14 cellular contexts compared by ENCODE assay signal in genomic region chr3:185560676-185561075, GRCh38. TPM values are rescaled to one million over a fixed set of nuclear protein-coding genes. Genes with fewer than 3 reads are reported as not detected.
A peak's percentile ranks its signal among the peaks of the same experiment; 100 is the strongest.
DNase-seq lines count a peak whose midpoint lies in the region; ATAC-seq and TF ChIP-seq lines count a peak whose summit lies in the region.
"Had no signal": no experiment of that assay in that cellular context is flagged by ENCODE, and none has a peak within 500 bp of the region (broad histone marks: within the 10 kb centered on the region; RNA-seq: fewer than 3 reads in every experiment).

No MANE protein-coding gene starts in this region.

- peaks cover 7% of the 10 kb centered on the region for H3K4me1 Mint-ChIP-seq in osteocyte (ENCODE audit: unreplicated experiment)

- ATAC-seq in GM21737 (IDR thresholded peaks at IDR 0.05; ENCODE audit: unreplicated experiment): no peak

- H3K4me3 ChIP-seq in HUES6 (ENCODE audit: low read depth, low read length): no peak overlapping the region; the same call in 1 of the 2 replicates

- no peaks in the 10 kb centered on the region for H3K36me3 ChIP-seq in HUES6 (ENCODE audit: control insufficient read depth, insufficient read depth, low read length)

- H3K36me3 Mint-ChIP-seq in osteocyte (ENCODE audit: unreplicated experiment): no peaks in the 10 kb centered on the region
- H3K36me3 Mint-ChIP-seq: CD14-positive monocyte had no signal

- no peaks in the 10 kb centered on the region for H3K9me3 ChIP-seq in HUES6 (ENCODE audit: control insufficient read depth, insufficient read depth, low read depth, low read length)

- peak; percentile 36 for DNase-seq in islet precursor cell
- DNase-seq in osteocyte (ENCODE audit: extremely low spot score, unreplicated experiment): peak; percentile 51
- no peak for DNase-seq in medulla oblongata (ENCODE audit: extremely low spot score)
- no peak for DNase-seq in UCSD-AML1 (lab: John Stamatoyannopoulos, UW; ENCODE audit: unreplicated experiment)
- no peak for DNase-seq in kidney tubule cell (ENCODE audit: low spot score)
- DNase-seq: Karpas-422, MV-4-11, NCI-H1436 treated with DMSO at 0.1 percent for 48 hours, NCI-H2081 treated with DMSO at 0.1 percent for 48 hours, SHP77 had no signal

- no peaks in the 10 kb centered on the region for H3K27me3 ChIP-seq in HUES6 (ENCODE audit: control insufficient read depth, insufficient read depth, low read length)

- peaks cover 5% of the 10 kb centered on the region for H3K27me3 Mint-ChIP-seq in osteocyte (ENCODE audit: unreplicated experiment)

- H3K9ac ChIP-seq in HUES6 (ENCODE audit: low read length): peak overlapping the region; percentile 59

- H3K4me3 Mint-ChIP-seq in osteocyte (ENCODE audit: unreplicated experiment): no peak overlapping the region

- H3K27ac Mint-ChIP-seq in osteocyte (ENCODE audit: unreplicated experiment): no peak overlapping the region

- TF ChIP-seq CTCF in 22Rv1 (IDR thresholded peaks at IDR 0.05): no peak
- TF ChIP-seq CTCF in osteocyte (IDR thresholded peaks at IDR 0.05): no peak

- peaks cover 28% of the 10 kb centered on the region for H3K4me1 ChIP-seq in HUES6 (ENCODE audit: control insufficient read depth, insufficient read depth, low read length)

- H3K27ac ChIP-seq in 22Rv1 (peak overlapping the region; percentile 91), HUES6 (ENCODE audit: low read depth, low read length) (peak overlapping the region; percentile 43)

- H3K9me3 Mint-ChIP-seq in osteocyte (ENCODE audit: unreplicated experiment): no peaks in the 10 kb centered on the region
- H3K9me3 Mint-ChIP-seq: CD14-positive monocyte had no signal

RNA-seq across cellular contexts. Expression of gene LIPH, which starts 8.3 kb away (rescaled TPM):
- not detected in 2 replicates for total RNA-seq in osteocyte

RNA-seq across cellular contexts. Expression of gene SENP2, which starts 25.4 kb away (rescaled TPM):
- total RNA-seq in osteocyte: 42.7 and 46.1 TPM in 2 replicates

Comparison
In these comparisons a context has a peak if more than half of its experiments do, and no peak if none do; other contexts are left out.
1. DNase-seq: peak in islet precursor cell (single experiment) and osteocyte (single experiment); none in medulla oblongata (single experiment), UCSD-AML1 (single experiment) and kidney tubule cell (single experiment).